9 cellular contexts compared by ENCODE assay signal in the genomic region with DNA sequence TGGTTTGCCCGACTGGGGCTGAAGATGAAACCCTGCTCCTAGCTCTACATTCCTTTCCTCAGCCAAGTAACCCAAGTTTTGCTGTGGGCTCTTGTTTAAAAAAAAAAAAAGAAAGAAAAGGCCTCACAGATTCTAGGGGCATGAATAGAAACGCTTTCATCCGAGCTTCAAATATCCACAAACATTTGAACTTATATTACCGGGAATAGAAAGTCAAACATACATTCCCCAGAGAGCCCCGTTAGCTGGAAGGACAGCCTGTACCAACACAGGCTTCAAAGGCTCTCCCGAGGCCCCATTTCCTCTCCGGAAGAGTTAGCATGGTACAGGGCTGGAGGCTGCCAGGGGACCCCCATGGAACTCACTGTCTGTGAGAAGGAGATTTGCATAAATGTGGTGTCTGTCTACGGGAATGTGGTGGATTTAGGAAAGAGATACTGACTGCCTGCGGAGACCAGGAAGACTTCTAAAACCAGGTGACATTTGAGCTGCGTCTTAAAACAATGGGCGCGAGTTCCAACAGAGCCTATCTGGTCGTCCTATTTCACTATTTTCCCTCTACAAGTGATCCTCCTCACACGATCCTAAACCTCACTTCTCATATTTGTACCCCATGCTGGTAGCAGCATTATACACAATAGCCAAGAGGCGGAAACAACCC. TPM values are rescaled to one million over a fixed set of nuclear protein-coding genes. Genes with fewer than 3 reads are reported as not detected.
DNase-seq lines count a peak whose midpoint lies in the region; ATAC-seq and TF ChIP-seq lines count a peak whose summit lies in the region.
"Had no signal": no experiment of that assay in that cellular context is flagged by ENCODE, and none has a peak within 500 bp of the region (broad histone marks: within the 10 kb centered on the region; RNA-seq: fewer than 3 reads in every experiment).

No MANE protein-coding gene starts in this region.

- 41 to 43% methylated on average over 15 of the region's 15 CpGs for WGBS in upper lobe of left lung, 2 donors

- H3K27me3 Mint-ChIP-seq in activated T-cell treated with anti-CD3 and anti-CD28 coated beads, Interleukin-2, amount 50 U/mL, for 24 hours, result peaks cover 55% of the 10 kb centered on the region

- ATAC-seq in upper lobe of left lung (ENCODE audit: low FRiP score in 2 of 2) (no peak), HG03175 (IDR thresholded peaks at IDR 0.05; ENCODE audit: unreplicated experiment) (no peak)

- no peak overlapping the region for H3K27ac Mint-ChIP-seq in activated T-cell treated with anti-CD3 and anti-CD28 coated beads, Interleukin-2, amount 50 U/mL, for 24 hours

- TF ChIP-seq POLR2A in upper lobe of left lung (IDR thresholded peaks at IDR 0.05), result no peak

- no peak for TF ChIP-seq CTCF in upper lobe of left lung (IDR thresholded peaks at IDR 0.05)
- TF ChIP-seq CTCF in GM10266 (IDR thresholded peaks at IDR 0.05; ENCODE audit: control insufficient read depth, insufficient read depth, low read depth, missing control alignments), result no peak

- H3K4me3 ChIP-seq in upper lobe of left lung, result peak overlapping the region in 3 of 4 donors; percentile 54 to 66 (median 61)

- H3K4me1 ChIP-seq in upper lobe of left lung, result peaks cover 0 to 18% (median 13%) of the 10 kb centered on the region in 4 donors

- peaks cover 8% of the 10 kb centered on the region for H3K4me1 Mint-ChIP-seq in activated T-cell treated with anti-CD3 and anti-CD28 coated beads, Interleukin-2, amount 50 U/mL, for 24 hours (ENCODE audit: low read depth)

- no peak for DNase-seq in activated T-cell treated with anti-CD3 and anti-CD28 coated beads, Interleukin-2, amount 50 U/mL, for 24 hours
- no peak for DNase-seq in activated T-cell treated with anti-CD3 and anti-CD28 coated beads, Interleukin-2, amount 50 U/mL, for 48 hours
- DNase-seq in lung microvascular endothelial cell (ENCODE audit: low read depth in 2 of 2) (peak; percentile 16 to 38), upper lobe of left lung (no peak), MV-4-11 (lab: John Stamatoyannopoulos, UW) (no peak), GM10266 (ENCODE audit: extremely low spot score) (no peak)

- H3K27ac ChIP-seq in cingulate gyrus (ENCODE audit: low read depth, low read length) (peak overlapping the region; percentile 26), upper lobe of left lung (peak overlapping the region; percentile 54 to 70 (median 66))
- H3K27ac ChIP-seq: HL-60 had no signal

- H3K9me3 Mint-ChIP-seq in activated T-cell treated with anti-CD3 and anti-CD28 coated beads, Interleukin-2, amount 50 U/mL, for 24 hours, result peaks cover 3% of the 10 kb centered on the region

- no peaks in the 10 kb centered on the region for H3K36me3 ChIP-seq in upper lobe of left lung

- no peak for TF ChIP-seq EP300 in upper lobe of left lung (IDR thresholded peaks at IDR 0.05)

- H3K9me3 ChIP-seq in upper lobe of left lung, result no peaks in the 10 kb centered on the region

- H3K4me3 Mint-ChIP-seq in activated T-cell treated with anti-CD3 and anti-CD28 coated beads, Interleukin-2, amount 50 U/mL, for 24 hours, result peak overlapping the region; percentile 62

- no peaks in the 10 kb centered on the region for H3K36me3 Mint-ChIP-seq in activated T-cell treated with anti-CD3 and anti-CD28 coated beads, Interleukin-2, amount 50 U/mL, for 24 hours (ENCODE audit: low read depth)

- peaks cover 0 to 11% (median 1%) of the 10 kb centered on the region in 4 donors for H3K27me3 ChIP-seq in upper lobe of left lung

RNA-seq across cellular contexts. Expression of gene MATN3, which starts 0.7 kb away (rescaled TPM):
- total RNA-seq in lung microvascular endothelial cell (0.20 and 0.87 TPM in 2 replicates), upper lobe of left lung (10 to 100 TPM in 2 of 6 donors, 1 to 10 TPM in 4; 1.0 to 17.3 (median 7.8) TPM)

RNA-seq across cellular contexts. Expression of gene WDR35, which starts 23.3 kb away (rescaled TPM):
- total RNA-seq in lung microvascular endothelial cell (5.2 and 5.8 TPM in 2 replicates), upper lobe of left lung (10 to 100 TPM in 1 of 6 donors, 1 to 10 TPM in 5; 4.4 to 16.5 (median 6.9) TPM)

RNA-seq across cellular contexts. Expression of gene LAPTM4A, which starts 38.2 kb away (rescaled TPM):
- 104 and 126 TPM in 2 replicates for total RNA-seq in lung microvascular endothelial cell
- total RNA-seq in upper lobe of left lung, result 100 to 1,000 TPM in 3 of 6 donors, 10 to 100 TPM in 3; 27.2 to 210 (median 116) TPM

Comparison
In these comparisons a context has a peak if more than half of its experiments do, and no peak if none do; other contexts are left out.
1. DNase-seq: peak in lung microvascular endothelial cell (2 of 2); none in activated T-cell treated with anti-CD3 and anti-CD28 coated beads, Interleukin-2, amount 50 U/mL, for 24 hours (single experiment), activated T-cell treated with anti-CD3 and anti-CD28 coated beads, Interleukin-2, amount 50 U/mL, for 48 hours (0 of 2), upper lobe of left lung (0 of 2), MV-4-11 (single experiment) and GM10266 (single experiment).